15 cellular contexts compared by ENCODE assay signal in genomic region chr7:77532247-77532646, GRCh38. TPM values are rescaled to one million over a fixed set of nuclear protein-coding genes. Genes with fewer than 3 reads are reported as not detected.
DNase-seq lines count a peak whose midpoint lies in the region; ATAC-seq and TF ChIP-seq lines count a peak whose summit lies in the region.
"Had no signal": no experiment of that assay in that cellular context is flagged by ENCODE, and none has a peak within 500 bp of the region (broad histone marks: within the 10 kb centered on the region; RNA-seq: fewer than 3 reads in every experiment).

No MANE protein-coding gene starts in this region.

- H3K4me1 Mint-ChIP-seq in T-helper 17 cell = peaks cover 5% of the 10 kb centered on the region

- H3K4me3 ChIP-seq in neutrophil (ENCODE audit: low read depth in 1 of 2, low read length in 1 of 2) = no peak overlapping the region

- peak overlapping the region; percentile 67 for H3K27ac Mint-ChIP-seq in T-helper 17 cell
- H3K27ac Mint-ChIP-seq: CD4-positive, CD25-positive, alpha-beta regulatory T cell had no signal

- no peaks in the 10 kb centered on the region for H3K36me3 ChIP-seq in neutrophil

- no peaks in the 10 kb centered on the region for H3K27me3 ChIP-seq in neutrophil

- peaks cover 26 to 32% of the 10 kb centered on the region in 2 experiments for H3K4me1 ChIP-seq in neutrophil (ENCODE audit: control insufficient read depth in 1 of 2, insufficient read depth in 1 of 2, low read depth in 1 of 2, low read length in 1 of 2)

- no peak for TF ChIP-seq CTCF in neutrophil (IDR thresholded peaks at IDR 0.05)

- no peaks in the 10 kb centered on the region for H3K36me3 Mint-ChIP-seq in T-helper 17 cell (ENCODE audit: low read depth)
- H3K36me3 Mint-ChIP-seq: CD4-positive, CD25-positive, alpha-beta regulatory T cell had no signal

- ATAC-seq in T-helper 17 cell (no peak), HG03097 (IDR thresholded peaks at IDR 0.05; ENCODE audit: low FRiP score, unreplicated experiment) (no peak), HG02973 (IDR thresholded peaks at IDR 0.05; ENCODE audit: unreplicated experiment) (no peak)
- ATAC-seq: PC-3 had no signal

- H3K27ac ChIP-seq in neutrophil = peak overlapping the region; percentile 2

- H3K9me3 ChIP-seq in T-helper 17 cell (ENCODE audit: control insufficient read depth, low read length, poor library complexity, severe bottlenecking) = no peaks in the 10 kb centered on the region
- H3K9me3 ChIP-seq in neutrophil = no peaks in the 10 kb centered on the region

- DNase-seq in GF-D8 (lab: John Stamatoyannopoulos, UW) (peak; percentile 26), NOMO-1 (lab: John Stamatoyannopoulos, UW; ENCODE audit: unreplicated experiment in 2 of 2) (peak; percentile 61 to 80), T-helper 17 cell (no peak)
- no peak for DNase-seq in stimulated activated CD8-positive, alpha-beta memory T cell treated with anti-CD3 and anti-CD28 coated beads, Interleukin-4, amount 100 ng/mL, for 48 hours
- DNase-seq: CD4-positive, CD25-positive, alpha-beta regulatory T cell; DMS79 treated with DMSO at 0.1 percent for 48 hours; GOT3; KBM-7; NCI-H1105 treated with DMSO at 0.1 percent for 48 hours; NCI-H2029; NCI-H510A; PC-3 had no signal

- H3K4me3 Mint-ChIP-seq in T-helper 17 cell = no peak overlapping the region

- H3K27me3 Mint-ChIP-seq in T-helper 17 cell = peaks cover 6% of the 10 kb centered on the region

RNA-seq across cellular contexts. Expression of gene PTPN12, which starts 4.8 kb away (rescaled TPM):
- 10 to 100 TPM; 15.5 to 70.8 TPM for total RNA-seq in T-helper 17 cell

Comparison
In these comparisons a context has a peak if more than half of its experiments do, and no peak if none do; other contexts are left out.
1. DNase-seq: peak in GF-D8 (single experiment) and NOMO-1 (2 of 2); none in T-helper 17 cell (0 of 3) and stimulated activated CD8-positive, alpha-beta memory T cell treated with anti-CD3 and anti-CD28 coated beads, Interleukin-4, amount 100 ng/mL, for 48 hours (single experiment).